ENCODE assay signal across 8 cellular contexts in genomic region chr1:154334647-154335350, GRCh38. TPM values are rescaled to one million over a fixed set of nuclear protein-coding genes. Genes with fewer than 3 reads are reported as not detected.
A peak's percentile ranks its signal among the peaks of the same experiment; 100 is the strongest.
DNase-seq lines count a peak whose midpoint lies in the region; ATAC-seq, FAIRE-seq and TF ChIP-seq lines count a peak whose summit lies in the region.

No MANE protein-coding gene starts in this region.

- H3K36me3 Mint-ChIP-seq in activated CD4-positive, alpha-beta memory T cell treated with anti-CD3 and anti-CD28 coated beads, Interleukin-2, amount 10 ng/mL, durations not matched to agents 7 days and 5 days (ENCODE audit: low read depth) = peaks cover 82% of the 10 kb centered on the region

- H3K4me3 Mint-ChIP-seq in activated CD4-positive, alpha-beta memory T cell treated with anti-CD3 and anti-CD28 coated beads, Interleukin-2, amount 10 ng/mL, durations not matched to agents 7 days and 5 days = peak overlapping the region; percentile 43

- FAIRE-seq in D721Med (lab: Jason Lieb, UNC) = no peak

- CTCF ChIA-PET in activated CD4-positive, alpha-beta memory T cell treated with anti-CD3 and anti-CD28 coated beads, Interleukin-2, amount 10 ng/mL, durations not matched to agents 7 days and 5 days (lab: Charles Lee) = interaction anchor here (0.5 to 6.6 kb wide), 62 partner anchors 9 to 940 kb away, joined by 3 to 197 read pairs (median 4); partner anchors contain the start of genes AQP10, ATP8B2, HAX1 and SLC39A1

- ATAC-seq in HG02798 (IDR thresholded peaks at IDR 0.05; ENCODE audit: poor library complexity, unreplicated experiment) (peak; percentile 62), HG02840 (IDR thresholded peaks at IDR 0.05; ENCODE audit: low FRiP score, unreplicated experiment) (no peak)

- H3K27me3 Mint-ChIP-seq in activated CD4-positive, alpha-beta memory T cell treated with anti-CD3 and anti-CD28 coated beads, Interleukin-2, amount 10 ng/mL, durations not matched to agents 7 days and 5 days = no peaks in the 10 kb centered on the region

- peaks cover 89% of the 10 kb centered on the region for H3K4me1 Mint-ChIP-seq in activated CD4-positive, alpha-beta memory T cell treated with anti-CD3 and anti-CD28 coated beads, Interleukin-2, amount 10 ng/mL, durations not matched to agents 7 days and 5 days

- peak overlapping the region; percentile 81 for H3K27ac Mint-ChIP-seq in activated CD4-positive, alpha-beta memory T cell treated with anti-CD3 and anti-CD28 coated beads, Interleukin-2, amount 10 ng/mL, durations not matched to agents 7 days and 5 days

- DNase-seq in D721Med (ENCODE audit: insufficient read length, low spot score) (peak; percentile 91), NCI-H774 (lab: John Stamatoyannopoulos, UW) (peak; percentile 68), dermis microvascular lymphatic vessel endothelial cell (ENCODE audit: low read depth in 2 of 2) (peak; percentile 79 to 90), lung microvascular endothelial cell (ENCODE audit: low read depth in 2 of 2) (peak; percentile 88 to 92)
- DNase-seq in activated CD4-positive, alpha-beta memory T cell treated with anti-CD3 and anti-CD28 coated beads, Interleukin-2, amount 10 ng/mL, durations not matched to agents 7 days and 5 days = peak; percentile 93
- peak; percentile 79 for DNase-seq in stimulated activated CD8-positive, alpha-beta memory T cell treated with anti-CD3 and anti-CD28 coated beads, Interleukin-15, amount 100 ng/mL, for 24 hours (ENCODE audit: low read depth)

- H3K9me3 Mint-ChIP-seq in activated CD4-positive, alpha-beta memory T cell treated with anti-CD3 and anti-CD28 coated beads, Interleukin-2, amount 10 ng/mL, durations not matched to agents 7 days and 5 days = no peaks in the 10 kb centered on the region

- POLR2A ChIA-PET in activated CD4-positive, alpha-beta memory T cell treated with anti-CD3 and anti-CD28 coated beads, Interleukin-2, amount 10 ng/mL, durations not matched to agents 7 days and 5 days (lab: Charles Lee) = interaction anchor here (0.8 to 5.0 kb wide), 15 partner anchors 9 to 1948 kb away, joined by 3 to 71 read pairs (median 4); partner anchors contain the start of genes ATP8B2, HAX1, SMG5 and UBAP2L

- peak; percentile 97 for TF ChIP-seq CTCF in D721Med (IDR thresholded peaks at IDR 0.05; ENCODE audit: insufficient read depth, missing control alignments)

RNA-seq across cellular contexts. Expression of gene ATP8B2, which starts 9.5 kb away (rescaled TPM):
- 100 to 1,000 TPM; 142 to 149 TPM for total RNA-seq in activated CD4-positive, alpha-beta memory T cell treated with anti-CD3 and anti-CD28 coated beads, Interleukin-2, amount 10 ng/mL, durations not matched to agents 7 days and 5 days
- total RNA-seq in dermis microvascular lymphatic vessel endothelial cell (44.6 and 53.3 TPM in 2 replicates), lung microvascular endothelial cell (38.4 and 54.4 TPM in 2 replicates)

RNA-seq across cellular contexts. Expression of gene AQP10, which starts 13.9 kb away (rescaled TPM):
- total RNA-seq in activated CD4-positive, alpha-beta memory T cell treated with anti-CD3 and anti-CD28 coated beads, Interleukin-2, amount 10 ng/mL, durations not matched to agents 7 days and 5 days = not detected
- not detected in 2 replicates for total RNA-seq in dermis microvascular lymphatic vessel endothelial cell
- under 0.01 TPM in 1 of 2 replicates, not detected in the other for total RNA-seq in lung microvascular endothelial cell
